ENCODE assay signal across 8 cellular contexts in genomic region chr19:2495130-2495641, GRCh38. TPM values are rescaled to one million over a fixed set of nuclear protein-coding genes. Genes with fewer than 3 reads are reported as not detected.
A peak's percentile ranks its signal among the peaks of the same experiment; 100 is the strongest.
DNase-seq lines count a peak whose midpoint lies in the region; ATAC-seq lines count a peak whose summit lies in the region.

No MANE protein-coding gene starts in this region.

- H3K4me3 ChIP-seq in right cardiac atrium (ENCODE audit: low read length) (peak overlapping the region; percentile 50), rectal smooth muscle tissue (ENCODE audit: low read length) (peak overlapping the region; percentile 89)

- WGBS in right cardiac atrium: under 1% methylated on average over 26 of the region's 26 CpGs

- H3K9ac ChIP-seq in rectal smooth muscle tissue (ENCODE audit: low read length): peak overlapping the region; percentile 80

- ATAC-seq in right cardiac atrium: peak; percentile 87 to 88
- no peak for ATAC-seq in HG02981 (IDR thresholded peaks at IDR 0.05; ENCODE audit: unreplicated experiment)

- DNase-seq in EL: peak; percentile 61
- peak; percentile 76 for DNase-seq in LHCN-M2 (ENCODE audit: low read depth)
- DNase-seq in amniotic stem cell (lab: John Stamatoyannopoulos, UW): peak; percentile 66
- peak; percentile 87 to 93 (median 91) for DNase-seq in right cardiac atrium
- no peak for DNase-seq in germinal center (ENCODE audit: low spot score)
- no peak for DNase-seq in NCI-H187 (lab: John Stamatoyannopoulos, UW)

- no peaks in the 10 kb centered on the region for H3K36me3 ChIP-seq in rectal smooth muscle tissue (ENCODE audit: control insufficient read depth, insufficient read depth, low read length)

- H3K27ac ChIP-seq in right cardiac atrium (ENCODE audit: low read length) (peak overlapping the region; percentile 90), rectal smooth muscle tissue (ENCODE audit: low read depth, low read length) (peak overlapping the region; percentile 78)

- no peaks in the 10 kb centered on the region for H3K27me3 ChIP-seq in right cardiac atrium (ENCODE audit: control insufficient read depth, insufficient read depth)
- H3K27me3 ChIP-seq in rectal smooth muscle tissue (ENCODE audit: control insufficient read depth, insufficient read depth, low read length): no peaks in the 10 kb centered on the region

- intact Hi-C loops in right cardiac atrium (cut with DNase I): loop anchor here in 2 of 4 donors (5.0 kb wide), 2 partner anchors 42 to 47 kb away; no protein-coding TSS in a partner anchor

- H3K9me3 ChIP-seq in right cardiac atrium (ENCODE audit: control insufficient read depth, low read length): no peaks in the 10 kb centered on the region

- H3K4me1 ChIP-seq in right cardiac atrium (ENCODE audit: control insufficient read depth, insufficient read depth, low read length) (peaks cover 4% of the 10 kb centered on the region), rectal smooth muscle tissue (ENCODE audit: control insufficient read depth, insufficient read depth, low read length) (peaks cover 9% of the 10 kb centered on the region)

RNA-seq across cellular contexts. Expression of gene GADD45B, which starts 19.3 kb away (rescaled TPM):
- total RNA-seq in LHCN-M2 (2014; rRNA removed) (42.6 and 49.8 TPM in 2 replicates), right cardiac atrium (100 to 1,000 TPM in 2 of 4 donors, 10 to 100 TPM in 2; 52.4 to 205 (median 78.9) TPM)
- polyA plus RNA-seq in LHCN-M2 (2012): 134 TPM
- 195 TPM for polyA plus RNA-seq in right cardiac atrium

RNA-seq across cellular contexts. Expression of gene LMNB2, which starts 38.4 kb away (rescaled TPM):
- total RNA-seq in LHCN-M2 (2014; rRNA removed) (261 TPM in 2 replicates), right cardiac atrium (10 to 100 TPM in 3 of 4 donors, 1 to 10 TPM in 1; 9.6 to 21.6 (median 14.9) TPM)
- 93.5 TPM for polyA plus RNA-seq in LHCN-M2 (2012)
- 12.1 TPM for polyA plus RNA-seq in right cardiac atrium

Comparison
In these comparisons a context has a peak if more than half of its experiments do, and no peak if none do; other contexts are left out.
1. DNase-seq: peak in EL (single experiment), LHCN-M2 (single experiment), amniotic stem cell (single experiment) and right cardiac atrium (3 of 3); none in germinal center (single experiment) and NCI-H187 (0 of 2).
2. RNA of gene LMNB2, which starts 38.4 kb away (total RNA-seq): 261 TPM in LHCN-M2; 9.6 to 21.6 TPM in right cardiac atrium; every median in the first group is over 10 times any median in the second.